Comparison of ENCODE assay signal across 1 cellular context in the genomic region with DNA sequence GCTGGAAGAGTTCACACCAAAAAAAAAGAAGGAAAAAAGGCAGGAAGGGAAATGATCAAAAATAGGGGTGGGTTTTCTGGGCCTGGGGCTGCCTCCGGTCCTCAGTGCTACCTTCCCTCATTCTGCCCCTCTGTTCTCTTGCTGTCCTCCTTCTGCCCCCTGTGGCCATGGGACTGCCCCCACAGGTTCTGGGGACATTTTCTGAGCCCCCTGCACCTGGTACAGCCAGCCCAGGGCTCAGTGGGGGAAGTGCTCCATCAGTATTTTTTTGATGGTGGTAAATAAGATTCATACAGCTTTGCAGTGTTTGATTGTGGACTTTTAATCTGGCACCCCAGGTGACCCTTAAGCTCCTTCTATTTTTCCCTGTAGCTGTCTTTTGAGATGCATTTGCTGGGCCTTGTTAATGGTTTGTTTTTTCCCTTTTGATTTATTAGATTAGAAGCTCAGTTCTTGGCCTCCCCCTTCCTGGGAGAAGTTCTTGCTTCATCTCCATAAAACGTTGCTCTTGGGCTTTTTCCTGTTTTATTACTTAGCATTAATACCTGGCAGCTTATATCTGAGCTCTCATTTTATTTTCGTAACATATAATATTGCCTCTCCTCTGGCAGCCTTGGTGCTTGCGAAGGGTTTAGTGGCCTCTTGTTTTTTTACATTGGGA.
TF ChIP-seq lines count a peak whose summit lies in the region.

No MANE protein-coding gene starts in this region.

TF ChIP-seq in GM23338, 12 proteins besides CTCF, POLR2A, EP300 and RAD21 (continued from another document):
- TF ChIP-seq ZNF462 (CRISPR knock-in tag; IDR thresholded peaks at IDR 0.05), result no peak
- no peak for TF ChIP-seq POLR2AphosphoS5 (IDR thresholded peaks at IDR 0.05; ENCODE audit: low read depth)
- TF ChIP-seq EZH2 (IDR thresholded peaks at IDR 0.05; ENCODE audit: low read depth, unreplicated experiment), result no peak
- no peak for TF ChIP-seq CREB1 (CRISPR knock-in tag; IDR thresholded peaks at IDR 0.05; ENCODE audit: low read depth)
- TF ChIP-seq EZH2phosphoT487 (IDR thresholded peaks at IDR 0.05; ENCODE audit: unreplicated experiment), result no peak
- no peak for TF ChIP-seq JUNB (IDR thresholded peaks at IDR 0.05; ENCODE audit: unreplicated experiment)
- no peak for TF ChIP-seq ZNF114 (CRISPR knock-in tag; IDR thresholded peaks at IDR 0.05)
- TF ChIP-seq, protein P1, sequence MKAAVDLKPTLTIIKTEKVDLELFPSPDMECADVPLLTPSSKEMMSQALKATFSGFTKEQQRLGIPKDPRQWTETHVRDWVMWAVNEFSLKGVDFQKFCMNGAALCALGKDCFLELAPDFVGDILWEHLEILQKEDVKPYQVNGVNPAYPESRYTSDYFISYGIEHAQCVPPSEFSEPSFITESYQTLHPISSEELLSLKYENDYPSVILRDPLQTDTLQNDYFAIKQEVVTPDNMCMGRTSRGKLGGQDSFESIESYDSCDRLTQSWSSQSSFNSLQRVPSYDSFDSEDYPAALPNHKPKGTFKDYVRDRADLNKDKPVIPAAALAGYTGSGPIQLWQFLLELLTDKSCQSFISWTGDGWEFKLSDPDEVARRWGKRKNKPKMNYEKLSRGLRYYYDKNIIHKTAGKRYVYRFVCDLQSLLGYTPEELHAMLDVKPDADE (IDR thresholded peaks at IDR 0.05), result no peak
- TF ChIP-seq ZNF331 (CRISPR knock-in tag; IDR thresholded peaks at IDR 0.05; ENCODE audit: low read depth), result no peak
- no peak for TF ChIP-seq STAT1 (IDR thresholded peaks at IDR 0.05; ENCODE audit: unreplicated experiment)
- TF ChIP-seq NANOG (IDR thresholded peaks at IDR 0.05; ENCODE audit: borderline replicate concordance), result no peak
